In genomic region chr12:22160396-22161003, GRCh38 we compare ENCODE assay signal across 19 cellular contexts.
DNase-seq lines count a peak whose midpoint lies in the region; ATAC-seq and TF ChIP-seq lines count a peak whose summit lies in the region.
"Had no signal": no experiment of that assay in that cellular context is flagged by ENCODE, and none has a peak within 500 bp of the region (broad histone marks: within the 10 kb centered on the region; RNA-seq: fewer than 3 reads in every experiment).

No MANE protein-coding gene starts in this region.

- no peak for TF ChIP-seq CTCF in OCI-LY1 (IDR thresholded peaks at IDR 0.05; ENCODE audit: low read length)
- no peak for TF ChIP-seq CTCF in smooth muscle cell (IDR thresholded peaks at IDR 0.05; ENCODE audit: borderline replicate concordance, insufficient read depth, poor library complexity, severe bottlenecking)

- H3K9ac ChIP-seq in OCI-LY1 (ENCODE audit: low read length) = no peak overlapping the region; the same call in 1 of the 2 replicates
- H3K9ac ChIP-seq in smooth muscle cell (ENCODE audit: low read depth) = no peak overlapping the region

- H2AFZ ChIP-seq in OCI-LY1 (ENCODE audit: low read length) (no peak overlapping the region), smooth muscle cell (ENCODE audit: low read depth) (peak overlapping the region; percentile 38)

- no peaks in the 10 kb centered on the region for H3K27me3 Mint-ChIP-seq in activated naive CD4-positive, alpha-beta T cell treated with anti-CD3 and anti-CD28 coated beads for 36 hours (ENCODE audit: low read depth)
- H3K27me3 Mint-ChIP-seq in activated T-helper 17 cell treated with anti-CD3 and anti-CD28 coated beads, Interleukin-2, amount 50 U/mL, for 72 hours = no peaks in the 10 kb centered on the region

- intact Hi-C loops in activated naive CD4-positive, alpha-beta T cell treated with anti-CD3 and anti-CD28 coated beads for 36 hours (cut with micrococcal nuclease) = loop anchor here (2.0 to 5.0 kb wide), 2 partner anchors 114 to 282 kb away; partner anchors contain the start of gene CMAS

- H3K9me3 Mint-ChIP-seq in activated naive CD4-positive, alpha-beta T cell treated with anti-CD3 and anti-CD28 coated beads for 36 hours = no peaks in the 10 kb centered on the region
- no peaks in the 10 kb centered on the region for H3K9me3 Mint-ChIP-seq in activated T-helper 17 cell treated with anti-CD3 and anti-CD28 coated beads, Interleukin-2, amount 50 U/mL, for 72 hours

- no peak overlapping the region for H3K4me3 Mint-ChIP-seq in activated naive CD4-positive, alpha-beta T cell treated with anti-CD3 and anti-CD28 coated beads for 36 hours
- H3K4me3 Mint-ChIP-seq in activated T-helper 17 cell treated with anti-CD3 and anti-CD28 coated beads, Interleukin-2, amount 50 U/mL, for 72 hours = peak overlapping the region; percentile 62

- ATAC-seq in activated T-helper 17 cell treated with anti-CD3 and anti-CD28 coated beads, Interleukin-2, amount 50 U/mL, for 72 hours (replicated peaks) = peak; percentile 59
- ATAC-seq: K562, left lobe of liver, Right ventricle myocardium inferior, sciatic nerve, upper lobe of right lung had no signal

- H3F3A ChIP-seq in OCI-LY1 (ENCODE audit: insufficient read depth, low read length) (no peaks in the 10 kb centered on the region), smooth muscle cell (ENCODE audit: low read depth) (no peaks in the 10 kb centered on the region)

- WGBS in smooth muscle cell (ENCODE audit: low lambda C conversion rate) = 34% methylated on average over 5 of the region's 5 CpGs

- CTCF ChIA-PET in activated naive CD4-positive, alpha-beta T cell treated with anti-CD3 and anti-CD28 coated beads for 36 hours (lab: Charles Lee) = interaction anchor here (0.7 kb wide), 1 partner anchor 40 kb away, joined by 3 read pairs; no protein-coding TSS in a partner anchor

- H3K27ac ChIP-seq in OCI-LY1 (ENCODE audit: low read depth, low read length, poor library complexity, severe bottlenecking) (peak overlapping the region; percentile 59), smooth muscle cell (ENCODE audit: low read depth) (no peak overlapping the region)
- H3K27ac ChIP-seq: cardiac muscle cell, upper lobe of right lung had no signal

- no peaks in the 10 kb centered on the region for H4K20me1 ChIP-seq in OCI-LY1 (ENCODE audit: insufficient read depth, low read length)
- no peaks in the 10 kb centered on the region for H4K20me1 ChIP-seq in smooth muscle cell (ENCODE audit: low read depth)

- peaks cover 49% of the 10 kb centered on the region for H3K4me1 ChIP-seq in OCI-LY1 (ENCODE audit: insufficient read depth, low read length, severe bottlenecking)
- no peaks in the 10 kb centered on the region for H3K4me1 ChIP-seq in smooth muscle cell (ENCODE audit: low read depth)
- H3K4me1 ChIP-seq: upper lobe of right lung had no signal

- no peaks in the 10 kb centered on the region for H3K36me3 Mint-ChIP-seq in activated naive CD4-positive, alpha-beta T cell treated with anti-CD3 and anti-CD28 coated beads for 36 hours (ENCODE audit: low read depth)
- H3K36me3 Mint-ChIP-seq in activated T-helper 17 cell treated with anti-CD3 and anti-CD28 coated beads, Interleukin-2, amount 50 U/mL, for 72 hours (ENCODE audit: low read depth) = no peaks in the 10 kb centered on the region

- H3K4me1 Mint-ChIP-seq in activated naive CD4-positive, alpha-beta T cell treated with anti-CD3 and anti-CD28 coated beads for 36 hours (ENCODE audit: low read depth) = peaks cover 41% of the 10 kb centered on the region
- H3K4me1 Mint-ChIP-seq in activated T-helper 17 cell treated with anti-CD3 and anti-CD28 coated beads, Interleukin-2, amount 50 U/mL, for 72 hours = peaks cover 27% of the 10 kb centered on the region

- H3K79me2 ChIP-seq in OCI-LY1 (ENCODE audit: insufficient read depth, low read length) = no peaks in the 10 kb centered on the region
- H3K79me2 ChIP-seq in smooth muscle cell (ENCODE audit: low read depth) = no peaks in the 10 kb centered on the region

- H3K36me3 ChIP-seq in OCI-LY1 (ENCODE audit: insufficient read depth, low read length) = no peaks in the 10 kb centered on the region
- H3K36me3 ChIP-seq in smooth muscle cell (ENCODE audit: low read depth) = no peaks in the 10 kb centered on the region
- H3K36me3 ChIP-seq: cardiac muscle cell, upper lobe of right lung had no signal

- DNase-seq in activated naive CD4-positive, alpha-beta T cell treated with anti-CD3 and anti-CD28 coated beads for 36 hours = no peak
- DNase-seq in activated naive CD4-positive, alpha-beta T cell treated with anti-CD3 and anti-CD28 coated beads, Interleukin-2, amount 50 U/mL, for 16 hours = no peak
- DNase-seq in smooth muscle cell (lab: John Stamatoyannopoulos, UW; ENCODE audit: unreplicated experiment) (no peak), ureter (ENCODE audit: low spot score) (no peak), NCI-H526 (lab: John Stamatoyannopoulos, UW) (no peak), dedifferentiated amniotic fluid mesenchymal stem cell (ENCODE audit: extremely low spot score) (no peak)
- DNase-seq: ACHN; activated CD8-positive, alpha-beta memory T cell treated with anti-CD3 and anti-CD28 coated beads, Interleukin-2, amount 50 U/mL, for 4 hours; COR-L47; NCI-H1105; NCI-H524; upper lobe of right lung had no signal

- H3K4me3 ChIP-seq in OCI-LY1 (ENCODE audit: low read depth, low read length, poor library complexity, severe bottlenecking) (no peak overlapping the region), smooth muscle cell (no peak overlapping the region)
- H3K4me3 ChIP-seq: cardiac muscle cell, K562, upper lobe of right lung had no signal

- peaks cover 7% of the 10 kb centered on the region for H3K9me3 ChIP-seq in OCI-LY1 (ENCODE audit: low read length)
- H3K9me3 ChIP-seq in smooth muscle cell (replicated peaks; ENCODE audit: low read depth) = no peaks in the 10 kb centered on the region
- H3K9me3 ChIP-seq: upper lobe of right lung had no signal

- H3K27me3 ChIP-seq in OCI-LY1 (ENCODE audit: insufficient read depth, low read length) (no peaks in the 10 kb centered on the region), smooth muscle cell (ENCODE audit: low read depth) (no peaks in the 10 kb centered on the region)
- H3K27me3 ChIP-seq: cardiac muscle cell, upper lobe of right lung had no signal

- no peaks in the 10 kb centered on the region for H3K9me2 ChIP-seq in OCI-LY1 (ENCODE audit: low read depth, low read length)

- peak overlapping the region; percentile 50 for H3K27ac Mint-ChIP-seq in activated naive CD4-positive, alpha-beta T cell treated with anti-CD3 and anti-CD28 coated beads for 36 hours
- H3K27ac Mint-ChIP-seq in activated T-helper 17 cell treated with anti-CD3 and anti-CD28 coated beads, Interleukin-2, amount 50 U/mL, for 72 hours = peak overlapping the region; percentile 86

- H3K4me2 ChIP-seq in OCI-LY1 (ENCODE audit: low read length) = peak overlapping the region; percentile 1; the same call in 1 of the 2 replicates
- H3K4me2 ChIP-seq in smooth muscle cell = no peak overlapping the region
